ENCODE assay signal across 13 cellular contexts in genomic region chr17:5702951-5703510, GRCh38.
"Had no signal": no experiment of that assay in that cellular context is flagged by ENCODE, and none has a peak within 500 bp of the region (broad histone marks: within the 10 kb centered on the region; RNA-seq: fewer than 3 reads in every experiment).

No MANE protein-coding gene starts in this region.

- H3K36me3 ChIP-seq: heart left ventricle, right atrium auricular region, stomach, thoracic aorta had no signal

- DNase-seq: activated CD4-positive, alpha-beta memory T cell treated with anti-CD3 and anti-CD28 coated beads for 36 hours; activated CD8-positive, alpha-beta memory T cell treated with anti-CD3 and anti-CD28 coated beads, Interleukin-2, amount 50 U/mL, for 4 hours; activated naive CD4-positive, alpha-beta T cell treated with Interleukin-2 at 50 U/mL for 16 hours; foreskin keratinocyte; heart left ventricle; kidney glomerular epithelial cell; small intestine; stomach; T-helper 9 cell had no signal

- H3K4me3 Mint-ChIP-seq: activated CD4-positive, alpha-beta memory T cell treated with anti-CD3 and anti-CD28 coated beads for 36 hours; activated T-helper 1 cell treated with anti-CD3 and anti-CD28 coated beads, Interleukin-12 subunit alpha, Interleukin-12 subunit beta, Interleukin-2, Interleukin-4 antibody, amounts not matched to agents 30 ng/mL and 10 ng/mL and 1 ng/mL, durations not matched to agents 14 hours and 24 hours and 36 hours had no signal

- H3K4me1 ChIP-seq: foreskin keratinocyte, heart left ventricle, right atrium auricular region, stomach had no signal

- ATAC-seq: foreskin keratinocyte, heart left ventricle had no signal

- H3K27ac Mint-ChIP-seq: activated CD4-positive, alpha-beta memory T cell treated with anti-CD3 and anti-CD28 coated beads for 36 hours; activated T-helper 1 cell treated with anti-CD3 and anti-CD28 coated beads, Interleukin-12 subunit alpha, Interleukin-12 subunit beta, Interleukin-2, Interleukin-4 antibody, amounts not matched to agents 30 ng/mL and 10 ng/mL and 1 ng/mL, durations not matched to agents 14 hours and 24 hours and 36 hours had no signal

- H3K4me3 ChIP-seq: heart left ventricle, right atrium auricular region, stomach, thoracic aorta had no signal

- H3K9me3 Mint-ChIP-seq: activated T-helper 1 cell treated with anti-CD3 and anti-CD28 coated beads, Interleukin-12 subunit alpha, Interleukin-12 subunit beta, Interleukin-2, Interleukin-4 antibody, amounts not matched to agents 30 ng/mL and 10 ng/mL and 1 ng/mL, durations not matched to agents 14 hours and 24 hours and 36 hours had no signal

- H3K27ac ChIP-seq: foreskin keratinocyte, heart left ventricle, right atrium auricular region, stomach, thoracic aorta, VCaP had no signal

- H3K36me3 Mint-ChIP-seq: activated CD4-positive, alpha-beta memory T cell treated with anti-CD3 and anti-CD28 coated beads for 36 hours had no signal

- H3K27me3 ChIP-seq: right atrium auricular region had no signal
